1 cellular context compared by ENCODE assay signal in the genomic region with DNA sequence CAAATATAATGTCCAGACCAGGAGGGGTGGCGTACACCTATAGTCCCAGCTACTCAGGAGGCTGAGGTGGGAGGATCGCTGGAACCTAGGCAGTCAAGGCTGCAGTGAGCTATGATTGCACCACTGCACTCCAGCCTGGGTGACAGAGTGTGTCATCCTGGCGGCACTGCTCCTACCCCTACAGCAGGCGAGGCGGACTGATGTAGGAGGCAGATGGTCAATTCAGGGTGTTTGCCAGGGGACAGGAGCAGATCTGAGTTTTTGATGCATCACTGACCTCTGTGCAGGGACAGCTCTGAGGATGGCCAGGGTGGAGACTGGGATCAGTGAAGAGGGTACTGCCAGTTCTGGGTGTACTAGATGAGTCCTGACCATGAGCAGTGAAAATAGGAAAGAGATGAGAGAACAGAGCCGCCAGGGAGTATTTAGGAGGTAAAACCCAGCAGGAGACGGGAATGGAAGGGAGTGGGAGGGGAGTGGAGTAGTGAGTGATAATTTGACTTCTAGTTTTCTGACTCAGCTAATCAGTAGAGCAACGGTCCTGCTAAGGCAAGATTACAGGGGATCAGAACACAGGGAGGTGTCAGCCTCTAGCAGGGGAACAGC.
TF ChIP-seq lines count a peak whose summit lies in the region.

No MANE protein-coding gene starts in this region.

TF ChIP-seq in K562, 482 proteins besides CTCF, POLR2A, EP300 and RAD21 (continued from another document and continues in another):
- TF ChIP-seq, protein P1, sequence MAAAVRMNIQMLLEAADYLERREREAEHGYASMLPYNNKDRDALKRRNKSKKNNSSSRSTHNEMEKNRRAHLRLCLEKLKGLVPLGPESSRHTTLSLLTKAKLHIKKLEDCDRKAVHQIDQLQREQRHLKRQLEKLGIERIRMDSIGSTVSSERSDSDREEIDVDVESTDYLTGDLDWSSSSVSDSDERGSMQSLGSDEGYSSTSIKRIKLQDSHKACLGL (CRISPR knock-in tag; IDR thresholded peaks at IDR 0.05; ENCODE audit: borderline replicate concordance, poor library complexity, severe bottlenecking), result no peak
- TF ChIP-seq MTA3 (IDR thresholded peaks at IDR 0.05; ENCODE audit: borderline replicate concordance) (peak; percentile 51; the same call in 1 of the 2 replicates), ZNF311 (CRISPR knock-in tag; IDR thresholded peaks at IDR 0.05) (no peak), PML (IDR thresholded peaks at IDR 0.05; ENCODE audit: low read length) (peak; percentile 32; the same call in 1 of the 2 replicates), MYBL2 (IDR thresholded peaks at IDR 0.05; ENCODE audit: low read depth) (0 out of 2 replicates have a peak, but pooled peaks have one; percentile 16), MYBL2 (CRISPR knock-in tag; IDR thresholded peaks at IDR 0.05; ENCODE audit: borderline replicate concordance) (no peak), FIP1L1 (IDR thresholded peaks at IDR 0.05; ENCODE audit: low read depth, low read length, poor library complexity, severe bottlenecking) (no peak), PPARD (CRISPR knock-in tag; IDR thresholded peaks at IDR 0.05) (no peak), HCFC1 (IDR thresholded peaks at IDR 0.05; ENCODE audit: low read depth, low read length) (no peak), NRF1 (conservative IDR thresholded peaks at IDR 0.05 in 1 of 2, IDR thresholded peaks at IDR 0.05 in 1 of 2) (0 out of 4 replicates have a peak, but pooled peaks of 1 of the 2 experiments have one; percentile 23), RBFOX2 (IDR thresholded peaks at IDR 0.05; ENCODE audit: low read depth, low read length) (no peak), ZNF232 (CRISPR knock-in tag; IDR thresholded peaks at IDR 0.05) (no peak), BCOR (IDR thresholded peaks at IDR 0.05) (no peak), NBN (IDR thresholded peaks at IDR 0.05; ENCODE audit: low read depth) (peak; percentile 63; the same call in 1 of the 2 replicates), SPI1 (IDR thresholded peaks at IDR 0.05; ENCODE audit: borderline replicate concordance, low read depth, low read length) (0 out of 2 replicates have a peak, but pooled peaks have one; percentile 1), HDAC2 (IDR thresholded peaks at IDR 0.05) (peak; percentile 77; the same call in 1 of the 2 replicates), ZC3H11A (IDR thresholded peaks at IDR 0.05; ENCODE audit: low read depth, low read length) (no peak), ZNF23 (CRISPR knock-in tag; IDR thresholded peaks at IDR 0.05) (peak; percentile 24; the same call in 1 of the 2 replicates), ZNF780A (CRISPR knock-in tag; IDR thresholded peaks at IDR 0.05) (no peak), DEAF1 (CRISPR knock-in tag; IDR thresholded peaks at IDR 0.05) (no peak), ZBTB17 (CRISPR knock-in tag; IDR thresholded peaks at IDR 0.05) (no peak), ZNF695 (CRISPR knock-in tag; IDR thresholded peaks at IDR 0.05) (no peak), CBFA2T3 (IDR thresholded peaks at IDR 0.05) (peak; percentile 95), VEZF1 (CRISPR knock-in tag; IDR thresholded peaks at IDR 0.05) (peak; percentile 58), SMAD2 (IDR thresholded peaks at IDR 0.05; ENCODE audit: low read depth, low read length) (no peak), HNRNPH1 (optimal IDR thresholded peaks at IDR 0.05; ENCODE audit: low read depth, low read length) (no peak), SRSF3 (IDR thresholded peaks at IDR 0.05; ENCODE audit: insufficient read depth, low read length) (no peak), RFX7 (CRISPR knock-in tag; IDR thresholded peaks at IDR 0.05) (no peak), CREB1 (IDR thresholded peaks at IDR 0.05) (0 out of 2 replicates have a peak, but pooled peaks have one; percentile 26), CREB1 (CRISPR knock-in tag; IDR thresholded peaks at IDR 0.05) (peak; percentile 26; the same call in 1 of the 2 replicates), MAFF (IDR thresholded peaks at IDR 0.05; ENCODE audit: low read length) (peak; percentile 83), MYNN (IDR thresholded peaks at IDR 0.05) (peak; percentile 53; the same call in 1 of the 2 replicates), MYNN (CRISPR knock-in tag; IDR thresholded peaks at IDR 0.05) (no peak), ETV1 (tag; conservative IDR thresholded peaks at IDR 0.05; ENCODE audit: low read depth) (0 out of 2 replicates have a peak, but pooled peaks have one; percentile 15), RBBP5 (IDR thresholded peaks at IDR 0.05; ENCODE audit: borderline replicate concordance, insufficient read depth, low read length, poor library complexity, severe bottlenecking) (peak; percentile 31), ATF7 (IDR thresholded peaks at IDR 0.05) (peak; percentile 26; the same call in 1 of the 2 replicates), THRB (CRISPR knock-in tag; conservative IDR thresholded peaks at IDR 0.05) (no peak), E2F8 (IDR thresholded peaks at IDR 0.05; ENCODE audit: low read depth, partially characterized antibody) (no peak), ZNF512 (tag; IDR thresholded peaks at IDR 0.05) (no peak), SMARCE1 (IDR thresholded peaks at IDR 0.05) (peak; percentile 90), CBFA2T2 (conservative IDR thresholded peaks at IDR 0.05) (peak; percentile 88), SLC30A9 (CRISPR knock-in tag; IDR thresholded peaks at IDR 0.05) (no peak)
- TF ChIP-seq, protein P2, sequence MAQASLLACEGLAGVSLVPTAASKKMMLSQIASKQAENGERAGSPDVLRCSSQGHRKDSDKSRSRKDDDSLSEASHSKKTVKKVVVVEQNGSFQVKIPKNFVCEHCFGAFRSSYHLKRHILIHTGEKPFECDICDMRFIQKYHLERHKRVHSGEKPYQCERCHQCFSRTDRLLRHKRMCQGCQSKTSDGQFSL (CRISPR knock-in tag; IDR thresholded peaks at IDR 0.05), result no peak
- TF ChIP-seq, protein P2 (tag; IDR thresholded peaks at IDR 0.05), result no peak
- TF ChIP-seq, protein P3, sequence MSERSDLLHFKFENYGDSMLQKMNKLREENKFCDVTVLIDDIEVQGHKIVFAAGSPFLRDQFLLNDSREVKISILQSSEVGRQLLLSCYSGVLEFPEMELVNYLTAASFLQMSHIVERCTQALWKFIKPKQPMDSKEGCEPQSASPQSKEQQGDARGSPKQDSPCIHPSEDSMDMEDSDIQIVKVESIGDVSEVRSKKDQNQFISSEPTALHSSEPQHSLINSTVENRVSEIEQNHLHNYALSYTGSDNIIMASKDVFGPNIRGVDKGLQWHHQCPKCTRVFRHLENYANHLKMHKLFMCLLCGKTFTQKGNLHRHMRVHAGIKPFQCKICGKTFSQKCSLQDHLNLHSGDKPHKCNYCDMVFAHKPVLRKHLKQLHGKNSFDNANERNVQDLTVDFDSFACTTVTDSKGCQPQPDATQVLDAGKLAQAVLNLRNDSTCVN (CRISPR knock-in tag; IDR thresholded peaks at IDR 0.05), result no peak
- TF ChIP-seq, protein P4, sequence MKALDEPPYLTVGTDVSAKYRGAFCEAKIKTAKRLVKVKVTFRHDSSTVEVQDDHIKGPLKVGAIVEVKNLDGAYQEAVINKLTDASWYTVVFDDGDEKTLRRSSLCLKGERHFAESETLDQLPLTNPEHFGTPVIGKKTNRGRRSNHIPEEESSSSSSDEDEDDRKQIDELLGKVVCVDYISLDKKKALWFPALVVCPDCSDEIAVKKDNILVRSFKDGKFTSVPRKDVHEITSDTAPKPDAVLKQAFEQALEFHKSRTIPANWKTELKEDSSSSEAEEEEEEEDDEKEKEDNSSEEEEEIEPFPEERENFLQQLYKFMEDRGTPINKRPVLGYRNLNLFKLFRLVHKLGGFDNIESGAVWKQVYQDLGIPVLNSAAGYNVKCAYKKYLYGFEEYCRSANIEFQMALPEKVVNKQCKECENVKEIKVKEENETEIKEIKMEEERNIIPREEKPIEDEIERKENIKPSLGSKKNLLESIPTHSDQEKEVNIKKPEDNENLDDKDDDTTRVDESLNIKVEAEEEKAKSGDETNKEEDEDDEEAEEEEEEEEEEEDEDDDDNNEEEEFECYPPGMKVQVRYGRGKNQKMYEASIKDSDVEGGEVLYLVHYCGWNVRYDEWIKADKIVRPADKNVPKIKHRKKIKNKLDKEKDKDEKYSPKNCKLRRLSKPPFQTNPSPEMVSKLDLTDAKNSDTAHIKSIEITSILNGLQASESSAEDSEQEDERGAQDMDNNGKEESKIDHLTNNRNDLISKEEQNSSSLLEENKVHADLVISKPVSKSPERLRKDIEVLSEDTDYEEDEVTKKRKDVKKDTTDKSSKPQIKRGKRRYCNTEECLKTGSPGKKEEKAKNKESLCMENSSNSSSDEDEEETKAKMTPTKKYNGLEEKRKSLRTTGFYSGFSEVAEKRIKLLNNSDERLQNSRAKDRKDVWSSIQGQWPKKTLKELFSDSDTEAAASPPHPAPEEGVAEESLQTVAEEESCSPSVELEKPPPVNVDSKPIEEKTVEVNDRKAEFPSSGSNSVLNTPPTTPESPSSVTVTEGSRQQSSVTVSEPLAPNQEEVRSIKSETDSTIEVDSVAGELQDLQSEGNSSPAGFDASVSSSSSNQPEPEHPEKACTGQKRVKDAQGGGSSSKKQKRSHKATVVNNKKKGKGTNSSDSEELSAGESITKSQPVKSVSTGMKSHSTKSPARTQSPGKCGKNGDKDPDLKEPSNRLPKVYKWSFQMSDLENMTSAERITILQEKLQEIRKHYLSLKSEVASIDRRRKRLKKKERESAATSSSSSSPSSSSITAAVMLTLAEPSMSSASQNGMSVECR (CRISPR knock-in tag; IDR thresholded peaks at IDR 0.05), result no peak
